11 cellular contexts compared by ENCODE assay signal in the genomic region with DNA sequence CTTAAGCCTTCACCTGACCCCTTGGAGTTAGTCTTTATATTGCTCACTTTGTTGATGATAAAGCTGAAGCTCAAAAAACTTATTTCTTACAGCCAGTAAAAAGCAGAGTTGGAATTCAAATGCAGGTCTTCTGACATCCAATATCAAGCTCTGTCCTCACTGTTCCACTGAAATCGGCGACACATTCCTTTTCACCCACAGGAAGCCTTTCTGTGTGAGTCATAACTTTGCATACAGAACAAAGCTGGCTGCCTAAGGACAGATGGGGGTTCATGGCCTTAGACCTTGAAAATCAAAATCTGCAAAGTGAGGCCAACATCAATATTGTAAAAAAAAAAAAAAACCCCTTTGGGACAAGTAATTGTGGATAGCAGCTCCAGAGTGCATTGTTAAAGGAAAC. TPM values are rescaled to one million over a fixed set of nuclear protein-coding genes. Genes with fewer than 3 reads are reported as not detected.
DNase-seq lines count a peak whose midpoint lies in the region; ATAC-seq, FAIRE-seq and TF ChIP-seq lines count a peak whose summit lies in the region.
"Had no signal": no experiment of that assay in that cellular context is flagged by ENCODE, and none has a peak within 500 bp of the region (broad histone marks: within the 10 kb centered on the region; RNA-seq: fewer than 3 reads in every experiment).

No MANE protein-coding gene starts in this region.

- TF ChIP-seq EP300 in HepG2 (IDR thresholded peaks at IDR 0.05; ENCODE audit: low read depth in 2 of 2, low read length in 2 of 2) = no peak
- no peak for TF ChIP-seq EP300 in HepG2 (CRISPR knock-in tag; IDR thresholded peaks at IDR 0.05; ENCODE audit: borderline replicate concordance)

- H3K27ac ChIP-seq in HepG2 (ENCODE audit: extremely low read length, insufficient read depth, low read length) = no peak overlapping the region
- H3K27ac ChIP-seq: breast epithelium, right lobe of liver had no signal

- no peaks in the 10 kb centered on the region for H3K79me2 ChIP-seq in HepG2 (ENCODE audit: insufficient read depth, low read length)

- no peaks in the 10 kb centered on the region for H4K20me1 ChIP-seq in HepG2 (ENCODE audit: insufficient read depth, low read length)

- no peak overlapping the region for H3K4me2 ChIP-seq in HepG2 (ENCODE audit: low read depth, low read length)

- peak; percentile 48 for FAIRE-seq in HepG2 (lab: Jason Lieb, UNC)

- no peaks in the 10 kb centered on the region for H3K9me3 ChIP-seq in HepG2 (ENCODE audit: low read length)
- H3K9me3 ChIP-seq: breast epithelium, right lobe of liver had no signal

- in situ Hi-C loops in HepG2 (cut with HindIII; ENCODE audit: extremely low pct_ligation_motif_present, low pct_unique_long_range_greater_than_20kb) = no loop called here

- no peaks in the 10 kb centered on the region for H3K27me3 ChIP-seq in HepG2 (ENCODE audit: control insufficient read depth in 1 of 2, insufficient read depth in 2 of 2, low read length in 2 of 2)
- H3K27me3 ChIP-seq: breast epithelium, right lobe of liver had no signal

- no peak for TF ChIP-seq CTCF in HepG2 (CRISPR knock-in tag; IDR thresholded peaks at IDR 0.05)

- no peak overlapping the region for H3K4me3 ChIP-seq in HepG2 (replicated peaks in 1 of 3; ENCODE audit: insufficient read depth in 1 of 3, low read depth in 2 of 3, low read length in 3 of 3)
- H3K4me3 ChIP-seq: breast epithelium, right lobe of liver had no signal

- TF ChIP-seq POLR2A in HepG2 (IDR thresholded peaks at IDR 0.05; ENCODE audit: insufficient read depth in 1 of 2, low read depth in 2 of 2, low read length in 2 of 2) (no peak), GM18505 (IDR thresholded peaks at IDR 0.05; ENCODE audit: borderline replicate concordance, extremely low read depth, insufficient read depth, insufficient read length) (no peak)

- BruUV-seq in HepG2 (replicated peaks; lab: Mats Ljungman, UMichigan) = no TSS peak

- ATAC-seq in HepG2 = peak; percentile 89
- ATAC-seq in HG03280 (IDR thresholded peaks at IDR 0.05; ENCODE audit: unreplicated experiment) = no peak
- no peak for ATAC-seq in GM18505 (IDR thresholded peaks at IDR 0.05; ENCODE audit: unreplicated experiment)
- ATAC-seq: activated CD8-positive, alpha-beta T cell treated with anti-CD3 and anti-CD28 coated beads, Interleukin-2, amount 10 ng/mL, durations not matched to agents 7 days and 5 days had no signal

- DNase-seq in DMS53 (lab: John Stamatoyannopoulos, UW) = peak; percentile 65
- peak; percentile 47 for DNase-seq in NCI-H2171 treated with DMSO at 0.1 percent for 48 hours (lab: John Stamatoyannopoulos, UW)
- DNase-seq in dermis microvascular lymphatic vessel endothelial cell (ENCODE audit: low read depth in 2 of 2) = peak; percentile 50 to 73
- DNase-seq in HepG2 (ENCODE audit: low spot score) = peak; percentile 78
- no peak for DNase-seq in HPDE6-E6E7 (ENCODE audit: extremely low spot score)
- no peak for DNase-seq in stimulated activated CD4-positive, alpha-beta T cell treated with anti-CD3 and anti-CD28 coated beads, Interleukin-2, amount 100 ng/mL, for 24 hours
- DNase-seq: activated CD8-positive, alpha-beta T cell treated with anti-CD3 and anti-CD28 coated beads, Interleukin-2, amount 10 ng/mL, durations not matched to agents 7 days and 5 days; right lobe of liver had no signal

- POLR2A ChIA-PET in HepG2 (lab: Yijun Ruan, JAX) = interaction anchor here (0.8 to 1.1 kb wide), 3 partner anchors 10 to 166 kb away, joined by 3 to 5 read pairs (median 4); partner anchors contain the start of genes AKR1B1 and BPGM

- no peak overlapping the region for H2AFZ ChIP-seq in HepG2 (ENCODE audit: low read length)

- TF ChIP-seq RAD21 in HepG2 (CRISPR knock-in tag; IDR thresholded peaks at IDR 0.05) = no peak

- H3K36me3 ChIP-seq in HepG2 (replicated peaks in 1 of 2; ENCODE audit: control insufficient read depth in 1 of 2, insufficient read depth in 2 of 2, low read length in 2 of 2) = no peaks in the 10 kb centered on the region
- H3K36me3 ChIP-seq: breast epithelium, right lobe of liver had no signal

- intact Hi-C loops in HepG2 (cut with micrococcal nuclease; ENCODE audit: unreplicated experiment) = no loop called here

- H3K4me1 ChIP-seq in HepG2 (ENCODE audit: insufficient read depth, low read length) = peaks cover 11% of the 10 kb centered on the region
- H3K4me1 ChIP-seq: breast epithelium, right lobe of liver had no signal

- H3K9ac ChIP-seq in HepG2 (ENCODE audit: insufficient read depth, low read depth, low read length) = no peak overlapping the region

- WGBS in HepG2 (ENCODE audit: low lambda C conversion rate) = 3% methylated on average over 2 of the region's 2 CpGs

- CTCF ChIA-PET in HepG2 (lab: Yijun Ruan, JAX; ENCODE audit: low intra/inter-chr PET ratio, low total read pairs) = no interaction called here

TF ChIP-seq in HepG2, 621 proteins besides CTCF, POLR2A, EP300 and RAD21 (continues in another document):
- TF ChIP-seq SAFB2 (CRISPR knock-in tag; IDR thresholded peaks at IDR 0.05; ENCODE audit: borderline replicate concordance, low read depth) (no peak), ZFP90 (CRISPR knock-in tag; IDR thresholded peaks at IDR 0.05; ENCODE audit: borderline replicate concordance) (no peak), ZNF20 (CRISPR knock-in tag; IDR thresholded peaks at IDR 0.05) (no peak)
- TF ChIP-seq, protein P1, sequence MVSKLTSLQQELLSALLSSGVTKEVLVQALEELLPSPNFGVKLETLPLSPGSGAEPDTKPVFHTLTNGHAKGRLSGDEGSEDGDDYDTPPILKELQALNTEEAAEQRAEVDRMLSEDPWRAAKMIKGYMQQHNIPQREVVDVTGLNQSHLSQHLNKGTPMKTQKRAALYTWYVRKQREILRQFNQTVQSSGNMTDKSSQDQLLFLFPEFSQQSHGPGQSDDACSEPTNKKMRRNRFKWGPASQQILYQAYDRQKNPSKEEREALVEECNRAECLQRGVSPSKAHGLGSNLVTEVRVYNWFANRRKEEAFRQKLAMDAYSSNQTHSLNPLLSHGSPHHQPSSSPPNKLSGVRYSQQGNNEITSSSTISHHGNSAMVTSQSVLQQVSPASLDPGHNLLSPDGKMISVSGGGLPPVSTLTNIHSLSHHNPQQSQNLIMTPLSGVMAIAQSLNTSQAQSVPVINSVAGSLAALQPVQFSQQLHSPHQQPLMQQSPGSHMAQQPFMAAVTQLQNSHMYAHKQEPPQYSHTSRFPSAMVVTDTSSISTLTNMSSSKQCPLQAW (CRISPR knock-in tag; IDR thresholded peaks at IDR 0.05) = no peak

RNA-seq across cellular contexts. Expression of gene AKR1B1, which starts 21.8 kb away (rescaled TPM):
- 34.4 and 48.3 TPM in 2 replicates for total RNA-seq in dermis microvascular lymphatic vessel endothelial cell
- 89.9 and 123 TPM in 2 replicates for total RNA-seq in HepG2 (2016; rRNA removed; fragmentation: Illumina TruSeq; extraction: Trizol)
- 18.6 and 21.8 TPM in 2 replicates for total RNA-seq in HepG2 (2016; cell fraction: cytosol; rRNA removed; fragmentation: Illumina TruSeq; extraction: Trizol; ENCODE audit: low read depth)
- 90.1 and 128 TPM in 2 replicates for total RNA-seq in HepG2 (2016; cell fraction: insoluble cytoplasmic fraction; rRNA removed; fragmentation: Illumina TruSeq; extraction: Trizol)
- 35.9 and 44.9 TPM in 2 replicates for total RNA-seq in HepG2 (2016; cell fraction: membrane; rRNA removed; fragmentation: Illumina TruSeq; extraction: Trizol)
- total RNA-seq in HepG2 (2016; cell fraction: nucleus; rRNA removed; fragmentation: Illumina TruSeq; extraction: Trizol) = 54.7 and 57.3 TPM in 2 replicates
- 110 and 133 TPM in 2 replicates for polyA plus RNA-seq in HepG2 (2011; rRNA removed)
- polyA plus RNA-seq in HepG2 (2011; cell fraction: cytosol; rRNA removed) = 110 and 134 TPM in 2 replicates
- polyA plus RNA-seq in HepG2 (2011; cell fraction: nucleus; rRNA removed) = 174 and 175 TPM in 2 replicates
- 75.6 and 118 TPM in 2 replicates for polyA plus RNA-seq in HepG2 (2012)
- 34.8 and 35.7 TPM in 2 replicates for polyA plus RNA-seq in HepG2 (2016; cell fraction: cytosol; fragmentation: Illumina TruSeq; extraction: Trizol; ENCODE audit: low read depth)
- 202 TPM in 2 replicates for polyA plus RNA-seq in HepG2 (2016; cell fraction: insoluble cytoplasmic fraction; fragmentation: Illumina TruSeq; extraction: Trizol; ENCODE audit: low read depth)
- 50.2 and 53.2 TPM in 2 replicates for polyA plus RNA-seq in HepG2 (2016; cell fraction: membrane; fragmentation: Illumina TruSeq; extraction: Trizol; ENCODE audit: low read depth)
- polyA plus RNA-seq in HepG2 (2016; cell fraction: nucleus; fragmentation: Illumina TruSeq; extraction: Trizol; ENCODE audit: insufficient read depth, low read depth) = 130 and 138 TPM in 2 replicates
- 62.1 and 271 TPM in 2 replicates for polyA minus RNA-seq in HepG2 (2011; rRNA and poly(A)+ RNA removed; ENCODE audit: low replicate concordance)
- 22.2 and 30.0 TPM in 2 replicates for polyA minus RNA-seq in HepG2 (2011; cell fraction: cytosol; rRNA and poly(A)+ RNA removed)
- polyA minus RNA-seq in HepG2 (2011; cell fraction: nucleus; rRNA and poly(A)+ RNA removed) = 30.1 and 34.6 TPM in 2 replicates

RNA-seq across cellular contexts. Expression of gene AKR1B10, which starts 46.6 kb away (rescaled TPM):
- 0.13 TPM in 1 of 2 replicates, not detected in the other for total RNA-seq in dermis microvascular lymphatic vessel endothelial cell
- total RNA-seq in HepG2 (2016; rRNA removed; fragmentation: Illumina TruSeq; extraction: Trizol) = 124 and 175 TPM in 2 replicates
- total RNA-seq in HepG2 (2016; cell fraction: cytosol; rRNA removed; fragmentation: Illumina TruSeq; extraction: Trizol; ENCODE audit: low read depth) = 27.1 and 31.4 TPM in 2 replicates
- total RNA-seq in HepG2 (2016; cell fraction: insoluble cytoplasmic fraction; rRNA removed; fragmentation: Illumina TruSeq; extraction: Trizol) = 133 and 188 TPM in 2 replicates
- 39.0 and 40.9 TPM in 2 replicates for total RNA-seq in HepG2 (2016; cell fraction: membrane; rRNA removed; fragmentation: Illumina TruSeq; extraction: Trizol)
- 53.1 and 55.3 TPM in 2 replicates for total RNA-seq in HepG2 (2016; cell fraction: nucleus; rRNA removed; fragmentation: Illumina TruSeq; extraction: Trizol)
- polyA plus RNA-seq in HepG2 (2011; rRNA removed) = 8.8 and 14.2 TPM in 2 replicates
- 9.4 and 12.0 TPM in 2 replicates for polyA plus RNA-seq in HepG2 (2011; cell fraction: cytosol; rRNA removed)
- polyA plus RNA-seq in HepG2 (2011; cell fraction: nucleus; rRNA removed) = 4.4 and 5.1 TPM in 2 replicates
- 18.1 and 45.4 TPM in 2 replicates for polyA plus RNA-seq in HepG2 (2012)
- polyA plus RNA-seq in HepG2 (2016; cell fraction: cytosol; fragmentation: Illumina TruSeq; extraction: Trizol; ENCODE audit: low read depth) = 20.9 and 22.4 TPM in 2 replicates
- 152 and 168 TPM in 2 replicates for polyA plus RNA-seq in HepG2 (2016; cell fraction: insoluble cytoplasmic fraction; fragmentation: Illumina TruSeq; extraction: Trizol; ENCODE audit: low read depth)
- 29.1 and 36.2 TPM in 2 replicates for polyA plus RNA-seq in HepG2 (2016; cell fraction: membrane; fragmentation: Illumina TruSeq; extraction: Trizol; ENCODE audit: low read depth)
- 89.8 and 96.1 TPM in 2 replicates for polyA plus RNA-seq in HepG2 (2016; cell fraction: nucleus; fragmentation: Illumina TruSeq; extraction: Trizol; ENCODE audit: insufficient read depth, low read depth)
- polyA minus RNA-seq in HepG2 (2011; rRNA and poly(A)+ RNA removed; ENCODE audit: low replicate concordance) = 2.2 and 5.8 TPM in 2 replicates
- polyA minus RNA-seq in HepG2 (2011; cell fraction: cytosol; rRNA and poly(A)+ RNA removed) = 8.0 TPM in 2 replicates
- 3.2 and 4.4 TPM in 2 replicates for polyA minus RNA-seq in HepG2 (2011; cell fraction: nucleus; rRNA and poly(A)+ RNA removed)
- total RNA-seq: activated CD8-positive, alpha-beta T cell treated with anti-CD3 and anti-CD28 coated beads, Interleukin-2, amount 10 ng/mL, durations not matched to agents 7 days and 5 days had no signal

Comparison
In these comparisons a context has a peak if more than half of its experiments do, and no peak if none do; other contexts are left out.
1. DNase-seq: peak in DMS53 (single experiment), NCI-H2171 treated with DMSO at 0.1 percent for 48 hours (single experiment), dermis microvascular lymphatic vessel endothelial cell (2 of 2) and HepG2 (single experiment); none in HPDE6-E6E7 (single experiment) and stimulated activated CD4-positive, alpha-beta T cell treated with anti-CD3 and anti-CD28 coated beads, Interleukin-2, amount 100 ng/mL, for 24 hours (0 of 2).
2. RNA of gene AKR1B10, which starts 46.6 kb away (total RNA-seq): 27.1 to 188 TPM in HepG2; 0.13 TPM in dermis microvascular lymphatic vessel endothelial cell; every median in the first group is over 10 times any median in the second.